ENCODE assay signal across 15 cellular contexts in the genomic region with DNA sequence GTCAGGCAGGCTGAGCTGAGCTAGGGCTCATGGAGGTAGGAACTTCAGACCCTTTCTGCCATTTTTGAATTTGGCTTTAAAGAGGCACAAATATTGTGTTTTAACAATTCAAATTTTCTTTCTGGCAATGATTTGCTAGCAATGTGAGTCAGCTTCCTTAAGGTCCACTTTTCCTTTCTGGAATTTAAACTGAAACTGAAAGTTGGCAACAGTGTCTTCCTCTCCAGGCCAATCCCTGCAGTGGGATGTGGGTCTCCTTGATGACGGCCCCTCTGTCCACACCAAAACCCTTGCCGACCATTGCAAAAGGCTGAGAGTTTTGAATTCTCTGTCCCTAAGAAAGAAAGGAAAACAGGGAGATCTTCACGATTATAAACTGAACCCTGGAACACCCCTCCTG. TPM values are rescaled to one million over a fixed set of nuclear protein-coding genes. Genes with fewer than 3 reads are reported as not detected.
DNase-seq lines count a peak whose midpoint lies in the region; ATAC-seq, FAIRE-seq and TF ChIP-seq lines count a peak whose summit lies in the region.
"Had no signal": no experiment of that assay in that cellular context is flagged by ENCODE, and none has a peak within 500 bp of the region (broad histone marks: within the 10 kb centered on the region; RNA-seq: fewer than 3 reads in every experiment).

No MANE protein-coding gene starts in this region.

- TF ChIP-seq CTCF in BJ (IDR thresholded peaks at IDR 0.05; ENCODE audit: insufficient read depth, low read depth, low read length), result no peak
- TF ChIP-seq CTCF in fibroblast of the aortic adventitia (IDR thresholded peaks at IDR 0.05; ENCODE audit: insufficient read depth, low read length), result no peak
- TF ChIP-seq CTCF in osteocyte (IDR thresholded peaks at IDR 0.05), result no peak

- FAIRE-seq in GM12891 (lab: Jason Lieb, UNC), result no peak

- H3K9me3 Mint-ChIP-seq in osteocyte (ENCODE audit: unreplicated experiment), result no peaks in the 10 kb centered on the region
- H3K9me3 Mint-ChIP-seq: CD4-positive, CD25-positive, alpha-beta regulatory T cell; nephron progenitor cell; stimulated activated memory B cell treated with anti-CD40 and anti-IgM and Interleukin-4, amounts not matched to agents 10 μg/mL and 1 μg/mL and 100 μg/mL, for 72 hours; T-helper 2 cell treated with Interferon-gamma antibody and Interleukin-4, amounts not matched to agents 5 μg/mL and 100 μg/mL, for 36 hours had no signal

- H3K4me1 Mint-ChIP-seq in osteocyte (ENCODE audit: unreplicated experiment), result peaks cover 9% of the 10 kb centered on the region
- H3K4me1 Mint-ChIP-seq: CD4-positive, CD25-positive, alpha-beta regulatory T cell; nephron progenitor cell had no signal

- no peak for TF ChIP-seq POLR2A in GM12891 (IDR thresholded peaks at IDR 0.05; ENCODE audit: low read depth, low read length)

- CTCF ChIA-PET in BJ (lab: Yijun Ruan, JAX), result interaction anchor here (1.2 to 2.9 kb wide), 2 partner anchors 13 to 15 kb away, joined by 3 to 25 read pairs; no protein-coding TSS in a partner anchor

- peak; percentile 9 for DNase-seq in BJ (ENCODE audit: low read depth)
- DNase-seq in fibroblast of the aortic adventitia (ENCODE audit: low read depth), result peak; percentile 76
- no peak for DNase-seq in osteocyte (ENCODE audit: extremely low spot score, unreplicated experiment)
- no peak for DNase-seq in stimulated activated naive CD8-positive, alpha-beta T cell treated with anti-CD3 and anti-CD28 coated beads, Interleukin-15, Interleukin-2, amounts not matched to agents 100 U/mL and 50 U/mL, for 24 hours
- DNase-seq in activated gamma-delta T cell (lab: John Stamatoyannopoulos, UW), result no peak
- no peak for DNase-seq in GM12891 (ENCODE audit: insufficient read length, low spot score)
- DNase-seq: CD4-positive, CD25-positive, alpha-beta regulatory T cell; effector CD4-positive, alpha-beta T cell; nephron progenitor cell; OCI-M1 had no signal

- H3K36me3 ChIP-seq in BJ (ENCODE audit: control insufficient read depth, insufficient read depth, low read length), result no peaks in the 10 kb centered on the region

- H3K4me3 Mint-ChIP-seq in osteocyte (ENCODE audit: unreplicated experiment), result no peak overlapping the region
- H3K4me3 Mint-ChIP-seq: activated naive CD8-positive, alpha-beta T cell; CD4-positive, CD25-positive, alpha-beta regulatory T cell; nephron progenitor cell; stimulated activated memory B cell treated with anti-CD40 and anti-IgM and Interleukin-4, amounts not matched to agents 10 μg/mL and 1 μg/mL and 100 μg/mL, for 72 hours; T-helper 2 cell treated with Interferon-gamma antibody and Interleukin-4, amounts not matched to agents 5 μg/mL and 100 μg/mL, for 36 hours had no signal

- POLR2A ChIA-PET in BJ (lab: Charles Lee), result no interaction called here

- no peaks in the 10 kb centered on the region for H3K36me3 Mint-ChIP-seq in osteocyte (ENCODE audit: unreplicated experiment)
- H3K36me3 Mint-ChIP-seq: CD4-positive, CD25-positive, alpha-beta regulatory T cell; stimulated activated memory B cell treated with anti-CD40 and anti-IgM and Interleukin-4, amounts not matched to agents 10 μg/mL and 1 μg/mL and 100 μg/mL, for 72 hours had no signal

- no peaks in the 10 kb centered on the region for H3K27me3 ChIP-seq in BJ (ENCODE audit: control insufficient read depth, insufficient read depth, low read length)

- peak; percentile 53 for ATAC-seq in SK-N-SH treated with all-trans-retinoic acid at 6 μM for 48 hours
- ATAC-seq in GM21786 (IDR thresholded peaks at IDR 0.05; ENCODE audit: unreplicated experiment), result no peak
- ATAC-seq in stimulated activated naive CD8-positive, alpha-beta T cell treated with anti-CD3 and anti-CD28 coated beads, Interleukin-15, Interleukin-2, amounts not matched to agents 100 U/mL and 50 U/mL, for 24 hours, result no peak
- ATAC-seq: stimulated activated memory B cell treated with anti-CD40 and anti-IgM and Interleukin-4, amounts not matched to agents 10 μg/mL and 1 μg/mL and 100 μg/mL, for 72 hours had no signal

- H3K4me3 ChIP-seq in BJ (ENCODE audit: low read depth, low read length) (no peak overlapping the region), fibroblast of the aortic adventitia (ENCODE audit: low read depth, low read length) (no peak overlapping the region)

- peak overlapping the region; percentile 52 for H3K27ac Mint-ChIP-seq in osteocyte (ENCODE audit: unreplicated experiment)
- H3K27ac Mint-ChIP-seq: activated naive CD8-positive, alpha-beta T cell; CD4-positive, CD25-positive, alpha-beta regulatory T cell; nephron progenitor cell; stimulated activated memory B cell treated with anti-CD40 and anti-IgM and Interleukin-4, amounts not matched to agents 10 μg/mL and 1 μg/mL and 100 μg/mL, for 72 hours; T-helper 2 cell treated with Interferon-gamma antibody and Interleukin-4, amounts not matched to agents 5 μg/mL and 100 μg/mL, for 36 hours had no signal

- H3K27me3 Mint-ChIP-seq in osteocyte (ENCODE audit: unreplicated experiment), result peaks cover 3% of the 10 kb centered on the region

TF ChIP-seq in SK-N-SH treated with all-trans-retinoic acid at 6 μM for 48 hours, 23 proteins besides CTCF, POLR2A, EP300 and RAD21 (continues in another document):
- TF ChIP-seq TCF4 (CRISPR knock-in tag; IDR thresholded peaks at IDR 0.05; ENCODE audit: borderline replicate concordance) (no peak), ZNF565 (CRISPR knock-in tag; conservative IDR thresholded peaks at IDR 0.05; ENCODE audit: low read depth) (no peak), ISL1 (CRISPR knock-in tag; IDR thresholded peaks at IDR 0.05) (no peak), CSDC2 (CRISPR knock-in tag; IDR thresholded peaks at IDR 0.05) (no peak), PPARA (CRISPR knock-in tag; IDR thresholded peaks at IDR 0.05; ENCODE audit: borderline replicate concordance) (no peak), ESRRG (CRISPR knock-in tag; IDR thresholded peaks at IDR 0.05) (no peak), CSRNP3 (CRISPR knock-in tag; IDR thresholded peaks at IDR 0.05) (no peak), BACH2 (CRISPR knock-in tag; IDR thresholded peaks at IDR 0.05; ENCODE audit: borderline replicate concordance) (no peak)

TF ChIP-seq in GM12891, 5 proteins besides CTCF, POLR2A, EP300 and RAD21:
- TF ChIP-seq PAX5 (IDR thresholded peaks at IDR 0.05; ENCODE audit: insufficient read depth, low read length, severe bottlenecking) (no peak), POLR2AphosphoS5 (IDR thresholded peaks at IDR 0.05; ENCODE audit: low read depth, low read length) (no peak), TAF1 (IDR thresholded peaks at IDR 0.05; ENCODE audit: low read depth, low read length) (no peak), POU2F2 (IDR thresholded peaks at IDR 0.05; ENCODE audit: low read depth, low read length) (no peak), SPI1 (IDR thresholded peaks at IDR 0.05; ENCODE audit: low read depth, low read length) (no peak)

RNA-seq across cellular contexts. Expression of gene RPSA, which starts 27.1 kb away (rescaled TPM):
- polyA plus RNA-seq in BJ (2011; rRNA removed), result 3,181 and 4,053 TPM in 2 replicates
- polyA minus RNA-seq in BJ (2011; rRNA and poly(A)+ RNA removed), result 525 and 1,040 TPM in 2 replicates
- 514 and 1,413 TPM in 2 replicates for total RNA-seq in fibroblast of the aortic adventitia (ENCODE audit: low replicate concordance)
- 991 and 1,002 TPM in 2 replicates for total RNA-seq in osteocyte
- 3,537 TPM for polyA plus RNA-seq in GM12891 (2012; ENCODE audit: low read depth, missing spikeins)

RNA-seq across cellular contexts. Expression of gene MOBP, which starts 33.8 kb away (rescaled TPM):
- not detected in 2 replicates for polyA plus RNA-seq in BJ (2011; rRNA removed)
- not detected in 2 replicates for polyA minus RNA-seq in BJ (2011; rRNA and poly(A)+ RNA removed)
- total RNA-seq in fibroblast of the aortic adventitia (ENCODE audit: low replicate concordance) (not detected in 2 replicates), osteocyte (not detected in 2 replicates)
- polyA plus RNA-seq in GM12891 (2012; ENCODE audit: low read depth, missing spikeins), result 0.26 TPM
- total RNA-seq: CD4-positive, CD25-positive, alpha-beta regulatory T cell had no signal
- polyA plus RNA-seq: CD4-positive, CD25-positive, alpha-beta regulatory T cell had no signal

RNA-seq across cellular contexts. Expression of gene SLC25A38, which starts 50.5 kb away (rescaled TPM):
- polyA plus RNA-seq in BJ (2011; rRNA removed), result 48.7 and 49.8 TPM in 2 replicates
- 23.3 and 39.2 TPM in 2 replicates for polyA minus RNA-seq in BJ (2011; rRNA and poly(A)+ RNA removed)
- 19.3 and 39.5 TPM in 2 replicates for total RNA-seq in fibroblast of the aortic adventitia (ENCODE audit: low replicate concordance)
- 27.9 and 30.4 TPM in 2 replicates for total RNA-seq in osteocyte
- 28.4 TPM for polyA plus RNA-seq in GM12891 (2012; ENCODE audit: low read depth, missing spikeins)

Comparison
In these comparisons a context has a peak if more than half of its experiments do, and no peak if none do; other contexts are left out.
1. DNase-seq: peak in BJ (single experiment) and fibroblast of the aortic adventitia (single experiment); none in osteocyte (single experiment), stimulated activated naive CD8-positive, alpha-beta T cell treated with anti-CD3 and anti-CD28 coated beads, Interleukin-15, Interleukin-2, amounts not matched to agents 100 U/mL and 50 U/mL, for 24 hours (single experiment), activated gamma-delta T cell (single experiment) and GM12891 (single experiment).